Comparison of ENCODE assay signal across 24 cellular contexts in genomic region chr1:34870395-34870794, GRCh38. TPM values are rescaled to one million over a fixed set of nuclear protein-coding genes. Genes with fewer than 3 reads are reported as not detected.
DNase-seq lines count a peak whose midpoint lies in the region; ATAC-seq, FAIRE-seq and TF ChIP-seq lines count a peak whose summit lies in the region.
"Had no signal": no experiment of that assay in that cellular context is flagged by ENCODE, and none has a peak within 500 bp of the region (broad histone marks: within the 10 kb centered on the region; RNA-seq: fewer than 3 reads in every experiment).

No MANE protein-coding gene starts in this region.

- H2AFZ ChIP-seq in astrocyte (ENCODE audit: low read depth, low read length), result no peak overlapping the region
- H2AFZ ChIP-seq: parathyroid adenoma had no signal

- H3K9me3 Mint-ChIP-seq in astrocyte (ENCODE audit: unreplicated experiment), result no peaks in the 10 kb centered on the region
- H3K9me3 Mint-ChIP-seq: dendritic cell treated with granulocyte-macrophage colony-stimulating factor and Interleukin-4, amounts not matched to agents 40 ng/mL and 50 ng/mL, for 4 days; IgD-negative memory B cell; naive thymus-derived CD8-positive, alpha-beta T cell; stimulated activated naive CD8-positive, alpha-beta T cell treated with anti-CD3 and anti-CD28 coated beads, Interleukin-15, Interleukin-2, amounts not matched to agents 100 ng/mL and 50 ng/mL, for 24 hours; T-helper 2 cell treated with Interferon-gamma antibody and Interleukin-4, amounts not matched to agents 5 μg/mL and 100 μg/mL, for 36 hours had no signal

- H3K27me3 ChIP-seq in astrocyte (ENCODE audit: insufficient read depth, low read length), result peaks cover 44% of the 10 kb centered on the region
- H3K27me3 ChIP-seq: right lobe of liver had no signal

- H3K4me1 ChIP-seq in astrocyte (ENCODE audit: insufficient read depth, low read length), result peaks cover 3% of the 10 kb centered on the region
- H3K4me1 ChIP-seq: parathyroid adenoma had no signal

- TF ChIP-seq CTCF in astrocyte (IDR thresholded peaks at IDR 0.05; ENCODE audit: insufficient read depth, low read depth, low read length), result no peak

- H3K9me3 ChIP-seq in astrocyte (ENCODE audit: insufficient read depth, low read depth, low read length), result no peaks in the 10 kb centered on the region
- H3K9me3 ChIP-seq: right lobe of liver, transverse colon had no signal

- no peak overlapping the region for H3K4me3 ChIP-seq in astrocyte (ENCODE audit: insufficient read depth, low read depth, low read length)
- H3K4me3 ChIP-seq: right lobe of liver, SK-N-MC, transverse colon had no signal

- no peak overlapping the region for H3K9ac ChIP-seq in astrocyte (ENCODE audit: low read length)
- H3K9ac ChIP-seq: parathyroid adenoma had no signal

- H3K4me3 Mint-ChIP-seq in astrocyte (ENCODE audit: unreplicated experiment), result no peak overlapping the region
- H3K4me3 Mint-ChIP-seq: B cell; dendritic cell treated with granulocyte-macrophage colony-stimulating factor and Interleukin-4, amounts not matched to agents 40 ng/mL and 50 ng/mL, for 4 days; stimulated activated naive CD8-positive, alpha-beta T cell treated with anti-CD3 and anti-CD28 coated beads, Interleukin-15, Interleukin-2, amounts not matched to agents 100 ng/mL and 50 ng/mL, for 24 hours; T-helper 2 cell treated with Interferon-gamma antibody and Interleukin-4, amounts not matched to agents 5 μg/mL and 100 μg/mL, for 36 hours had no signal

- no peaks in the 10 kb centered on the region for H3K79me2 ChIP-seq in astrocyte (ENCODE audit: insufficient read depth, low read length)
- H3K79me2 ChIP-seq: parathyroid adenoma had no signal

- no peak overlapping the region for H3K4me2 ChIP-seq in astrocyte (ENCODE audit: low read length)

- peak overlapping the region; percentile 72 for H3K27ac Mint-ChIP-seq in astrocyte (ENCODE audit: unreplicated experiment)
- H3K27ac Mint-ChIP-seq: B cell; dendritic cell treated with granulocyte-macrophage colony-stimulating factor and Interleukin-4, amounts not matched to agents 40 ng/mL and 50 ng/mL, for 4 days; stimulated activated naive CD8-positive, alpha-beta T cell treated with anti-CD3 and anti-CD28 coated beads, Interleukin-15, Interleukin-2, amounts not matched to agents 100 ng/mL and 50 ng/mL, for 24 hours; T-helper 2 cell treated with Interferon-gamma antibody and Interleukin-4, amounts not matched to agents 5 μg/mL and 100 μg/mL, for 36 hours had no signal

- DNase-seq in DMS 273 (lab: John Stamatoyannopoulos, UW; ENCODE audit: unreplicated experiment) (peak; percentile 54), DMS 273 treated with DMSO at 0.1 percent for 48 hours (lab: John Stamatoyannopoulos, UW) (no peak), NCI-H1105 (lab: John Stamatoyannopoulos, UW) (peak; percentile 39), astrocyte (ENCODE audit: low read depth) (no peak), middle frontal gyrus (ENCODE audit: extremely low spot score, low spot score) (peak; percentile 52), NCI-H1694 (lab: John Stamatoyannopoulos, UW) (no peak), SKM-1 treated with dmso at 0.1 percent for 144 hours (lab: John Stamatoyannopoulos, UW; ENCODE audit: unreplicated experiment) (no peak)
- DNase-seq: activated CD4-positive, alpha-beta T cell treated with anti-CD3 and anti-CD28 coated beads, Interleukin-2, amount 50 U/mL, for 48 hours; activated gamma-delta T cell treated with Interleukin-2 at 50 U/mL for 16 hours; mesendoderm; naive thymus-derived CD8-positive, alpha-beta T cell; NCI-H1694 treated with DMSO at 0.1 percent for 48 hours; right lobe of liver; transverse colon had no signal

- ATAC-seq in GM19452 (IDR thresholded peaks at IDR 0.05; ENCODE audit: unreplicated experiment), result no peak
- ATAC-seq: naive thymus-derived CD8-positive, alpha-beta T cell; right lobe of liver had no signal

- no peaks in the 10 kb centered on the region for H3K4me1 Mint-ChIP-seq in astrocyte (ENCODE audit: low read depth, unreplicated experiment)

- no peak overlapping the region for H3K27ac ChIP-seq in astrocyte (ENCODE audit: low read depth, low read length)
- H3K27ac ChIP-seq: 22Rv1, parathyroid adenoma, right lobe of liver, SK-N-MC, transverse colon had no signal

- FAIRE-seq in astrocyte (lab: Jason Lieb, UNC), result no peak
- FAIRE-seq: GM12892 had no signal

- peaks cover 49% of the 10 kb centered on the region for H3K27me3 Mint-ChIP-seq in astrocyte (ENCODE audit: low read depth, unreplicated experiment)

- no peaks in the 10 kb centered on the region for H4K20me1 ChIP-seq in astrocyte (ENCODE audit: insufficient read depth, low read length)

- H3K36me3 ChIP-seq in astrocyte (ENCODE audit: insufficient read depth, low read length), result no peaks in the 10 kb centered on the region
- H3K36me3 ChIP-seq: right lobe of liver, transverse colon had no signal

- no peaks in the 10 kb centered on the region for H3K36me3 Mint-ChIP-seq in astrocyte (ENCODE audit: low read depth, unreplicated experiment)
- H3K36me3 Mint-ChIP-seq: naive thymus-derived CD8-positive, alpha-beta T cell had no signal

RNA-seq across cellular contexts. Expression of gene SMIM12, which starts 10.8 kb away (rescaled TPM):
- 38.1 and 43.6 TPM in 2 replicates for total RNA-seq in astrocyte

RNA-seq across cellular contexts. Expression of gene DLGAP3, which starts 59.1 kb away (rescaled TPM):
- total RNA-seq in astrocyte, result 1.6 and 2.7 TPM in 2 replicates

Comparison
In these comparisons a context has a peak if more than half of its experiments do, and no peak if none do; other contexts are left out.
1. DNase-seq: peak in DMS 273 (single experiment), NCI-H1105 (single experiment) and middle frontal gyrus (single experiment); none in DMS 273 treated with DMSO at 0.1 percent for 48 hours (single experiment), astrocyte (single experiment), NCI-H1694 (single experiment) and SKM-1 treated with dmso at 0.1 percent for 144 hours (single experiment).